In genomic region chr16:75364286-75364791, GRCh38 we compare ENCODE assay signal across 25 cellular contexts.
DNase-seq lines count a peak whose midpoint lies in the region; ATAC-seq, FAIRE-seq and TF ChIP-seq lines count a peak whose summit lies in the region.
"Had no signal": no experiment of that assay in that cellular context is flagged by ENCODE, and none has a peak within 500 bp of the region (broad histone marks: within the 10 kb centered on the region; RNA-seq: fewer than 3 reads in every experiment).

No MANE protein-coding gene starts in this region.

- H3K27me3 ChIP-seq in HepG2 (ENCODE audit: control insufficient read depth in 1 of 2, insufficient read depth in 2 of 2, low read length in 2 of 2) (no peaks in the 10 kb centered on the region), right lobe of liver (no peaks in the 10 kb centered on the region), K562 (ENCODE audit: control insufficient read depth in 2 of 2, insufficient read depth in 2 of 2, low read length in 2 of 2) (no peaks in the 10 kb centered on the region), neural cell (ENCODE audit: insufficient read depth, low read depth, low read length) (no peaks in the 10 kb centered on the region)
- H3K27me3 ChIP-seq: BE2C had no signal

- H3K9me3 ChIP-seq in HepG2 (ENCODE audit: low read length), result no peaks in the 10 kb centered on the region
- no peaks in the 10 kb centered on the region for H3K9me3 ChIP-seq in right lobe of liver
- no peaks in the 10 kb centered on the region for H3K9me3 ChIP-seq in K562 (replicated peaks; ENCODE audit: control insufficient read depth, insufficient read depth, low read depth, low read length)
- H3K9me3 ChIP-seq in neural cell (ENCODE audit: low read length), result no peaks in the 10 kb centered on the region
- H3K9me3 ChIP-seq: BE2C had no signal

- no peak for ATAC-seq in HepG2
- ATAC-seq in right lobe of liver, result no peak
- no peak for ATAC-seq in K562
- no peak for ATAC-seq in HG02981 (IDR thresholded peaks at IDR 0.05; ENCODE audit: unreplicated experiment)
- ATAC-seq in HG03439 (IDR thresholded peaks at IDR 0.05; ENCODE audit: unreplicated experiment), result no peak
- ATAC-seq: GM23338, HCT116 had no signal

- TF ChIP-seq EP300 in HepG2 (IDR thresholded peaks at IDR 0.05; ENCODE audit: low read depth in 2 of 2, low read length in 2 of 2), result no peak
- no peak for TF ChIP-seq EP300 in HepG2 (CRISPR knock-in tag; IDR thresholded peaks at IDR 0.05; ENCODE audit: borderline replicate concordance)
- TF ChIP-seq EP300 in K562 (IDR thresholded peaks at IDR 0.05; ENCODE audit: low read length), result no peak
- peak; percentile 94 for TF ChIP-seq EP300 in neural cell (conservative IDR thresholded peaks at IDR 0.05; ENCODE audit: poor library complexity, severe bottlenecking)

- TF ChIP-seq POLR2A in HepG2 (IDR thresholded peaks at IDR 0.05; ENCODE audit: insufficient read depth in 1 of 2, low read depth in 2 of 2, low read length in 2 of 2) (no peak), right lobe of liver (IDR thresholded peaks at IDR 0.05) (no peak), K562 (conservative IDR thresholded peaks at IDR 0.05) (no peak)

- H3K36me3 ChIP-seq in HepG2 (replicated peaks in 1 of 2; ENCODE audit: control insufficient read depth in 1 of 2, insufficient read depth in 2 of 2, low read length in 2 of 2), result peaks cover 14 to 25% of the 10 kb centered on the region in 2 experiments
- H3K36me3 ChIP-seq in right lobe of liver, result no peaks in the 10 kb centered on the region
- H3K36me3 ChIP-seq in K562 (ENCODE audit: control insufficient read depth, insufficient read depth, low read length), result peaks cover 7% of the 10 kb centered on the region; the same call in 2 of the 3 replicates
- H3K36me3 ChIP-seq in neural cell (ENCODE audit: insufficient read depth, low read length), result no peaks in the 10 kb centered on the region

- FAIRE-seq in HepG2 (lab: Jason Lieb, UNC), result no peak
- no peak for FAIRE-seq in K562 (lab: Jason Lieb, UNC)
- FAIRE-seq: A204.1, D721Med, GM12892, GM19239 had no signal

- H2AFZ ChIP-seq in HepG2 (ENCODE audit: low read length) (no peak overlapping the region), K562 (ENCODE audit: low read depth, low read length) (no peak overlapping the region), neural cell (ENCODE audit: low read depth, low read length) (no peak overlapping the region)
- H2AFZ ChIP-seq: GM23338 had no signal

- TF ChIP-seq CTCF in HepG2 (CRISPR knock-in tag; IDR thresholded peaks at IDR 0.05) (no peak), right lobe of liver (IDR thresholded peaks at IDR 0.05) (no peak), K562 (IDR thresholded peaks at IDR 0.05 in 2 of 3, conservative IDR thresholded peaks at IDR 0.05 in 1 of 3; ENCODE audit: insufficient read depth in 2 of 3, low read depth in 1 of 3, low read length in 3 of 3) (no peak), neural cell (IDR thresholded peaks at IDR 0.05; ENCODE audit: poor library complexity, severe bottlenecking) (no peak), GM10266 (IDR thresholded peaks at IDR 0.05; ENCODE audit: control insufficient read depth, insufficient read depth, low read depth, missing control alignments) (no peak)

- H3K9ac ChIP-seq in HepG2 (ENCODE audit: insufficient read depth, low read depth, low read length) (no peak overlapping the region), K562 (ENCODE audit: insufficient read depth in 1 of 2, low read depth in 2 of 2, low read length in 2 of 2) (no peak overlapping the region), neural cell (ENCODE audit: low read length) (no peak overlapping the region)
- H3K9ac ChIP-seq: BLaER1 treated with 17β-estradiol and CSF1 and Interleukin-3, amounts not matched to agents 10 nM and 100 nM had no signal

- H3K4me2 ChIP-seq in HepG2 (ENCODE audit: low read depth, low read length) (no peak overlapping the region), K562 (ENCODE audit: insufficient read depth, low read length) (no peak overlapping the region), neural cell (ENCODE audit: low read length) (peak overlapping the region; percentile 37)
- H3K4me2 ChIP-seq: BLaER1 treated with 17β-estradiol and CSF1 and Interleukin-3, amounts not matched to agents 10 nM and 100 nM; GM23338 had no signal

- H4K20me1 ChIP-seq in HepG2 (ENCODE audit: insufficient read depth, low read length) (no peaks in the 10 kb centered on the region), K562 (replicated peaks; ENCODE audit: control insufficient read depth, insufficient read depth, low read length) (no peaks in the 10 kb centered on the region), neural cell (ENCODE audit: insufficient read depth) (no peaks in the 10 kb centered on the region)

- peaks cover 4% of the 10 kb centered on the region for H3F3A ChIP-seq in neural cell (ENCODE audit: insufficient read depth, low read length, poor library complexity, severe bottlenecking)

- in situ Hi-C loops in HepG2 (cut with HindIII; ENCODE audit: extremely low pct_ligation_motif_present, low pct_unique_long_range_greater_than_20kb), result no loop called here
- in situ Hi-C loops in K562 (cut with MboI), result no loop called here

- no peaks in the 10 kb centered on the region for H3K9me2 ChIP-seq in neural cell (ENCODE audit: insufficient read depth, low read length)

- H3K79me2 ChIP-seq in HepG2 (ENCODE audit: insufficient read depth, low read length) (no peaks in the 10 kb centered on the region), K562 (ENCODE audit: control insufficient read depth, insufficient read depth, low read length) (no peaks in the 10 kb centered on the region), neural cell (replicated peaks; ENCODE audit: insufficient read depth, low read length) (no peaks in the 10 kb centered on the region)

- H3K27ac ChIP-seq in HepG2 (ENCODE audit: extremely low read length, insufficient read depth, low read length) (no peak overlapping the region), right lobe of liver (no peak overlapping the region), K562 (ENCODE audit: extremely low read depth, low read depth, low read length) (no peak overlapping the region), neural cell (ENCODE audit: low read length) (peak overlapping the region; percentile 44)
- H3K27ac ChIP-seq: 22Rv1; BLaER1 treated with 17β-estradiol and CSF1 and Interleukin-3, amounts not matched to agents 10 nM and 100 nM had no signal

- H3K4me3 ChIP-seq in HepG2 (replicated peaks in 1 of 3; ENCODE audit: insufficient read depth in 1 of 3, low read depth in 2 of 3, low read length in 3 of 3) (no peak overlapping the region), right lobe of liver (no peak overlapping the region), K562 (no peak overlapping the region), neural cell (ENCODE audit: low read length) (peak overlapping the region; percentile 33)
- H3K4me3 ChIP-seq: BLaER1 treated with 17β-estradiol and CSF1 and Interleukin-3, amounts not matched to agents 10 nM and 100 nM; GM23338 had no signal

- CTCF ChIA-PET in HepG2 (lab: Yijun Ruan, JAX; ENCODE audit: low intra/inter-chr PET ratio, low total read pairs), result no interaction called here
- CTCF ChIA-PET in K562 (lab: Yijun Ruan, JAX; ENCODE audit: low intra/inter-chr PET ratio), result no interaction called here

- 89% methylated on average over 2 of the region's 2 CpGs for WGBS in HepG2 (ENCODE audit: low lambda C conversion rate)
- 81% methylated on average over 2 of the region's 2 CpGs for WGBS in right lobe of liver (ENCODE audit: insufficient coverage, low coverage, low lambda C conversion rate, missing lambda C conversion rate)
- 80% methylated on average over 2 of the region's 2 CpGs for WGBS in K562 (ENCODE audit: insufficient coverage, low coverage, missing lambda C conversion rate)

- H3K4me1 ChIP-seq in HepG2 (ENCODE audit: insufficient read depth, low read length), result no peaks in the 10 kb centered on the region
- no peaks in the 10 kb centered on the region for H3K4me1 ChIP-seq in right lobe of liver
- H3K4me1 ChIP-seq in K562 (replicated peaks in 1 of 2; ENCODE audit: control insufficient read depth in 2 of 2, insufficient read depth in 2 of 2, low read length in 2 of 2), result no peaks in the 10 kb centered on the region
- H3K4me1 ChIP-seq: BE2C; BLaER1 treated with 17β-estradiol and CSF1 and Interleukin-3, amounts not matched to agents 10 nM and 100 nM had no signal

- intact Hi-C loops in HepG2 (cut with micrococcal nuclease; ENCODE audit: unreplicated experiment) (no loop called here), right lobe of liver (cut with DNase I) (no loop called here), K562 (cut with micrococcal nuclease) (no loop called here)

- TF ChIP-seq RAD21 in HepG2 (CRISPR knock-in tag; IDR thresholded peaks at IDR 0.05), result no peak
- TF ChIP-seq RAD21 in K562 (CRISPR knock-in tag; conservative IDR thresholded peaks at IDR 0.05 in 1 of 2, IDR thresholded peaks at IDR 0.05 in 1 of 2), result no peak
- TF ChIP-seq RAD21 in neural cell (conservative IDR thresholded peaks at IDR 0.05), result peak; percentile 31

- DNase-seq in HepG2 (ENCODE audit: low spot score) (no peak), right lobe of liver (no peak), K562 (ENCODE audit: extremely low read depth in 1 of 4, low spot score in 3 of 4) (no peak), GM10266 (ENCODE audit: extremely low spot score) (no peak)
- DNase-seq: ACHN; AML-193; BE2C; CD4-positive, alpha-beta T cell; CD8-positive, alpha-beta memory T cell; DMS 273 treated with DMSO at 0.1 percent for 48 hours; DMS79; EL; GF-D8; H9 had no signal

- POLR2A ChIA-PET in HepG2 (lab: Yijun Ruan, JAX) (no interaction called here), K562 (lab: Yijun Ruan, JAX) (interaction anchor here (0.6 kb wide), 1 partner anchor 9 kb away, joined by 3 read pairs; no protein-coding TSS in a partner anchor)

- H3K9me1 ChIP-seq in K562 (ENCODE audit: control insufficient read depth, insufficient read depth, low read length), result no peaks in the 10 kb centered on the region

- BruUV-seq in HepG2 (replicated peaks; lab: Mats Ljungman, UMichigan), result no TSS peak
- BruUV-seq in K562 (replicated peaks; lab: Mats Ljungman, UMichigan), result no TSS peak

TF ChIP-seq in HepG2, 621 proteins besides CTCF, POLR2A, EP300 and RAD21:
- TF ChIP-seq MAFF (IDR thresholded peaks at IDR 0.05; ENCODE audit: low read depth, low read length) (peak; percentile 69), BHLHE40 (IDR thresholded peaks at IDR 0.05; ENCODE audit: low read length) (no peak), MAFK (conservative IDR thresholded peaks at IDR 0.05 in 1 of 2, IDR thresholded peaks at IDR 0.05 in 1 of 2; ENCODE audit: low read length in 2 of 2) (peak; percentile 62 to 83)

TF ChIP-seq in neural cell, 6 proteins besides CTCF, POLR2A, EP300 and RAD21 (continues in another document):
- TF ChIP-seq SMC3 (conservative IDR thresholded peaks at IDR 0.05; ENCODE audit: poor library complexity), result peak; percentile 37
- TF ChIP-seq POLR2AphosphoS5 (IDR thresholded peaks at IDR 0.05), result peak; percentile 95

Comparison
In these comparisons a context has a peak if more than half of its experiments do, and no peak if none do; other contexts are left out.
1. Of the 241 proteins assayed by ChIP-seq in both HepG2 and K562: peak only in HepG2: MAFF and MAFK; only in K562: MAFG; in both: none; in neither: 238.